ENCODE assay signal across 8 cellular contexts in the genomic region with DNA sequence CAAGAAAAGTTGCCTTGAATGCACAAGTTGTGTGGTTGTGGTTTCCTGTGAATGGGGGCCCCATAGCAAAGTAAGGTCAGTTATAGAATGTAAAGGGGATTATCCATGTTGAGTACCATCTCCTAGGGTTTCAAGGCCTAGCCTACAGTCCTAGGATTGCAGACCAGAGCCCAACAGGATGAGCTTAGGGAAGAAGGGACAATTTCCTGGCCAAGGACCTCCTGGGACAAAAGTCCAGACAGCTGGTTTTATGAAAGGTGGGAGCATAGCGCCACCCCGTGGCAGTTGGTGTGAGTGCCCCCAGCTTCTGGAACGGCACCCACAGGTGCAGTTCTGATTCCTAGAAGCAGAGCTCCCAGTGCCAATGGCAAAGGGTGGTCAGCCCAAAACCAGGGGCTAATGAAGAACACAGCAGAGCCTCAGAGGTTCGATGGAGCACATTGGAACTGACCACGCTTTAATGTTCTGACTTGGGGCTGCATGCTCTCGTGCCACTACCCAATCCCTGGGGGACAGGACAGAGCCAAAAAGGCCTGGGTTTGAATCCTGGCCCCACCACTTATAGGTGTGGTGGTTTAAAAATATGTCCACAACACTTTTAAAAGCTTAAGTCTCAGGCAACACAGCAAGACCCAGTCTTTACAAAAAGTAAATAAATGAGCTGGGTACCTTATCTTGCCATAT. TPM values are rescaled to one million over a fixed set of nuclear protein-coding genes. Genes with fewer than 3 reads are reported as not detected.
DNase-seq lines count a peak whose midpoint lies in the region; ATAC-seq and TF ChIP-seq lines count a peak whose summit lies in the region.

No MANE protein-coding gene starts in this region.

- H3K9me3 Mint-ChIP-seq in WTC11 = peaks cover 6% of the 10 kb centered on the region

- H3K4me3 Mint-ChIP-seq in WTC11 = no peak overlapping the region

- no peak overlapping the region for H3K27ac Mint-ChIP-seq in WTC11

- POLR2A ChIA-PET in WTC11 (lab: Charles Lee) = interaction anchor here (0.5 to 0.9 kb wide), 2 partner anchors 28 to 181 kb away, joined by 3 to 5 read pairs; partner anchors contain the start of genes MDH2 and STYXL1

- no peaks in the 10 kb centered on the region for H3K27me3 Mint-ChIP-seq in WTC11 (ENCODE audit: low read depth)

- ATAC-seq in WTC11 (peak; percentile 79), GM19463 (IDR thresholded peaks at IDR 0.05; ENCODE audit: unreplicated experiment) (no peak)

- DNase-seq in NCI-H526 (lab: John Stamatoyannopoulos, UW) (peak; percentile 21 to 88), NCI-H526 treated with DMSO at 0.1 percent for 48 hours (lab: John Stamatoyannopoulos, UW) (no peak), NCI-H1694 (lab: John Stamatoyannopoulos, UW) (peak; percentile 41), WTC11 (ENCODE audit: low spot score) (peak; percentile 83), cardiac fibroblast (ENCODE audit: low read depth in 2 of 2) (peak; percentile 73 to 75), kidney glomerular epithelial cell (lab: John Stamatoyannopoulos, UW) (peak; percentile 14)
- DNase-seq in stimulated activated CD4-positive, alpha-beta T cell treated with anti-CD3 and anti-CD28 coated beads, Interleukin-2, amount 100 ng/mL, for 4 hours (ENCODE audit: low read depth) = peak; percentile 52

- H3K4me3 ChIP-seq in cardiac fibroblast (replicated peaks in 1 of 2; ENCODE audit: low read depth in 2 of 2, low read length in 2 of 2) = no peak overlapping the region

- peaks cover 19% of the 10 kb centered on the region for H3K36me3 Mint-ChIP-seq in WTC11

- TF ChIP-seq CTCF in WTC11 (IDR thresholded peaks at IDR 0.05) = peak; percentile 92
- peak; percentile 85 for TF ChIP-seq CTCF in cardiac fibroblast (IDR thresholded peaks at IDR 0.05; ENCODE audit: low read depth, low read length)

- peaks cover 3% of the 10 kb centered on the region for H3K4me1 Mint-ChIP-seq in WTC11

- CTCF ChIA-PET in WTC11 (lab: Charles Lee) = interaction anchor here (0.6 to 2.5 kb wide), 55 partner anchors 9 to 408 kb away, joined by 3 to 55 read pairs (median 4); partner anchors contain the start of genes MDH2, POR, RHBDD2 and STYXL1

TF ChIP-seq in WTC11, 78 proteins besides CTCF, POLR2A, EP300 and RAD21:
- TF ChIP-seq AFF4 (CRISPR knock-in tag; IDR thresholded peaks at IDR 0.05; ENCODE audit: borderline replicate concordance) = no peak
- peak; percentile 55; the same call in 1 of the 2 replicates for TF ChIP-seq ZNF423 (CRISPR knock-in tag; IDR thresholded peaks at IDR 0.05)

RNA-seq across cellular contexts. Expression of gene TMEM120A, which starts 25.8 kb away (rescaled TPM):
- 20.1 to 23.0 TPM (median 21.9 TPM) in 3 replicates for total RNA-seq in WTC11 (2021)

RNA-seq across cellular contexts. Expression of gene STYXL1, which starts 27.6 kb away (rescaled TPM):
- 21.3 to 28.2 TPM (median 27.8 TPM) in 3 replicates for total RNA-seq in WTC11 (2021)

RNA-seq across cellular contexts. Expression of gene MDH2, which starts 27.7 kb away (rescaled TPM):
- total RNA-seq in WTC11 (2021) = 298 to 333 TPM (median 313 TPM) in 3 replicates
